In the genomic region with DNA sequence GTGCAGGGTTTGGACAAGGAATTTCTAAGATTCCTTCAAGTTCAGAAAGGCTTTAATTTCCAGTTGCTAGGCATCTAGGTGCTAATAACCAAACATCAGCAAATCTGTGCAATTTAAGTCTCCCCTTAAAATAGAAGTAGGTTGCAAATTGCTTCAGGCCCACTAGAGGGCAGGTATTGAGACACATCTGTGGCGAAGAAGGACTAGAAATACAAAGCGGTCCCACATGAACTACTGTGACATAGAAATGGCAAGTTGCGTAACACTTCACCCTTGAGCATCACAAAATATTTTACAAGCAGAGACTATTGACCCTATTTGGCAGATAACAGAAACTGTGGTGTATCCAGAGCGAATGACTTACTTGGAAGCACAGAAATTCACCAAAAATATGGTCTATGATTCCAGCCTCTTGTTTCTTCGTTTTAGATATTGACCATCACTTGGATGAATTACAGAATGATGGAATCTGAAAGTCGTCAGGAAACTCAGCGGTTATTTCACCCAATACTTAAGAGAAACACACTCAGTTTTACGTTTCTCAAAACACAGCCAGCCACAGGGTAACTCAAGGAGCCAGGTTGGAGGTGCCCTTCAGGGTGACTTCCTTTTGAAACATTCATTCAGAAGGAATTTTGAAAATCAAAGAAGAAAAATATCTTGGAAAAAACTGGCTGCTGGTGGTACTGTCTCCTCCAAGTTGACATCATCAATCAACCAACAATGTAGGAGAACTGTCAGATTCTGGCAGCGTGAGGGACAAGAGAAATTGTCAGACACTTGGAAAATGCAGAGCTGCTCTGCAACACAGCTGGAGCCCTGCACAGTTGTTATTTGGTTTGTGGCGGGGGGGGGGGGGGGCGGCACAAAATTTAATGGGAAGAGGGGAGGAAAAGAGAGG, we compare ENCODE assay signal across 9 cellular contexts.
A peak's percentile ranks its signal among the peaks of the same experiment; 100 is the strongest.
DNase-seq lines count a peak whose midpoint lies in the region; ATAC-seq, FAIRE-seq and TF ChIP-seq lines count a peak whose summit lies in the region.
"Had no signal": no experiment of that assay in that cellular context is flagged by ENCODE, and none has a peak within 500 bp of the region (broad histone marks: within the 10 kb centered on the region; RNA-seq: fewer than 3 reads in every experiment).

No MANE protein-coding gene starts in this region.

- H3K4me1 ChIP-seq in small intestine (ENCODE audit: control insufficient read depth in 2 of 2, insufficient read depth in 1 of 2, low read depth in 1 of 2, low read length in 1 of 2), result no peaks in the 10 kb centered on the region
- H3K4me1 ChIP-seq: thyroid gland had no signal

- H3K4me3 ChIP-seq in choroid plexus epithelial cell (ENCODE audit: low read depth, low read length), result no peak overlapping the region
- no peak overlapping the region for H3K4me3 ChIP-seq in small intestine (ENCODE audit: low read depth in 1 of 2, low read length in 2 of 2)
- H3K4me3 ChIP-seq: thyroid gland had no signal

- no peak for FAIRE-seq in small intestine (lab: Jason Lieb, UNC)

- H3K27ac ChIP-seq in C4-2B, result no peak overlapping the region
- no peak overlapping the region for H3K27ac ChIP-seq in small intestine (ENCODE audit: low read depth in 1 of 2, low read length in 1 of 2)
- H3K27ac ChIP-seq: thyroid gland had no signal

- H3K36me3 ChIP-seq in small intestine (ENCODE audit: control insufficient read depth in 2 of 2, insufficient read depth in 2 of 2, low read length in 2 of 2), result no peaks in the 10 kb centered on the region
- H3K36me3 ChIP-seq: thyroid gland had no signal

- no peaks in the 10 kb centered on the region for H3K27me3 ChIP-seq in small intestine (ENCODE audit: control insufficient read depth in 2 of 2, insufficient read depth in 2 of 2, low read length in 2 of 2)
- H3K27me3 ChIP-seq: thyroid gland had no signal

- WGBS in small intestine, 3 donors, result 54 to 61% (median 60%) methylated on average over 10 to 11 of the region's 11 CpGs

- DNase-seq in MV-4-11 (lab: John Stamatoyannopoulos, UW), result peak; percentile 39
- peak; percentile 28 for DNase-seq in choroid plexus epithelial cell (ENCODE audit: low read depth)
- peak; percentile 2 for DNase-seq in small intestine
- DNase-seq in NCI-H1436 treated with DMSO at 0.1 percent for 48 hours (lab: John Stamatoyannopoulos, UW), result no peak
- DNase-seq in GM19238 (ENCODE audit: insufficient read length, low spot score), result no peak

- ATAC-seq in GM18511 (IDR thresholded peaks at IDR 0.05; ENCODE audit: unreplicated experiment) (peak; percentile 68), GM19397 (IDR thresholded peaks at IDR 0.05; ENCODE audit: unreplicated experiment) (no peak)

- H3K9me3 ChIP-seq in small intestine (ENCODE audit: control insufficient read depth, low read depth), result no peaks in the 10 kb centered on the region
- H3K9me3 ChIP-seq: thyroid gland had no signal

- peak; percentile 82 for TF ChIP-seq CTCF in C4-2B (conservative IDR thresholded peaks at IDR 0.05)
- TF ChIP-seq CTCF in choroid plexus epithelial cell (conservative IDR thresholded peaks at IDR 0.05; ENCODE audit: low read depth, low read length), result peak; percentile 48

Comparison
In these comparisons a context has a peak if more than half of its experiments do, and no peak if none do; other contexts are left out.
1. DNase-seq: peak in MV-4-11 (single experiment), choroid plexus epithelial cell (single experiment) and small intestine (single experiment); none in NCI-H1436 treated with DMSO at 0.1 percent for 48 hours (single experiment) and GM19238 (single experiment).